39 cellular contexts compared by ENCODE assay signal in genomic region chr9:132554755-132555154, GRCh38. TPM values are rescaled to one million over a fixed set of nuclear protein-coding genes. Genes with fewer than 3 reads are reported as not detected.
"Had no signal": no experiment of that assay in that cellular context is flagged by ENCODE, and none has a peak within 500 bp of the region (broad histone marks: within the 10 kb centered on the region; RNA-seq: fewer than 3 reads in every experiment).

No MANE protein-coding gene starts in this region.

- DNase-seq: Kasumi-1, KG1, MG63, MM.1S, MV-4-11, NCI-H1048, NCI-H1092, NCI-H1092 treated with DMSO at 0.1 percent for 48 hours, NCI-H1105, NCI-H1105 treated with DMSO at 0.1 percent for 48 hours, NCI-H1417, NCI-H1417 treated with DMSO at 0.1 percent for 48 hours, NCI-H1436, NCI-H1436 treated with DMSO at 0.1 percent for 48 hours, NCI-H146, NCI-H1694, NCI-H1694 treated with DMSO at 0.1 percent for 48 hours, NCI-H187, NCI-H187 treated with DMSO at 0.1 percent for 48 hours, NCI-H1930, NCI-H2029, NCI-H2029 treated with DMSO at 0.1 percent for 48 hours, NCI-H2081, NCI-H2081 treated with DMSO at 0.1 percent for 48 hours, NCI-H2107, NCI-H2171, NCI-H2171 treated with DMSO at 0.1 percent for 48 hours, NCI-H2227 treated with DMSO at 0.1 percent for 48 hours, NCI-H226, NCI-H345, NCI-H446, NCI-H446 treated with DMSO at 0.1 percent for 48 hours, NCI-H510A, NCI-H510A treated with DMSO at 0.1 percent for 48 hours had no signal

- H3K36me3 ChIP-seq: MG63 had no signal

- H3K9me3 ChIP-seq: MG63 had no signal

- H3K9ac ChIP-seq: KMS-11 had no signal

- H3K4me2 ChIP-seq: KMS-11 had no signal

- H3K27ac ChIP-seq: KMS-11 had no signal

- H3K4me3 ChIP-seq: MG63 had no signal

RNA-seq across cellular contexts. Expression of gene BARHL1, which starts 27.7 kb away (rescaled TPM):
- total RNA-seq: LHCN-M2, M059J, MCF 10A, NCI-H460 had no signal
